ENCODE assay signal across 8 cellular contexts in genomic region chr12:131511391-131511802, GRCh38.
A peak's percentile ranks its signal among the peaks of the same experiment; 100 is the strongest.
DNase-seq lines count a peak whose midpoint lies in the region; ATAC-seq and TF ChIP-seq lines count a peak whose summit lies in the region.

No MANE protein-coding gene starts in this region.

- intact Hi-C loops in cardiac septum (cut with DNase I) = no loop called here

- peak; percentile 88 for DNase-seq in GM10248 (ENCODE audit: extremely low spot score)
- DNase-seq in HT1080 (ENCODE audit: low read depth) = peak; percentile 87
- DNase-seq in activated CD4-positive, alpha-beta T cell treated with anti-CD3 and anti-CD28 coated beads, Interleukin-2, amount 50 U/mL, for 1 hour = peak; percentile 20
- DNase-seq in germinal center (ENCODE audit: low spot score) = peak; percentile 82
- peak; percentile 10 to 20 for DNase-seq in stimulated activated CD8-positive, alpha-beta memory T cell treated with anti-CD3 and anti-CD28 coated beads, Interleukin-2, amount 100 ng/mL, for 48 hours (ENCODE audit: low read depth in 2 of 2)
- DNase-seq in HT-29 (ENCODE audit: low spot score) = no peak
- no peak for DNase-seq in cardiac septum (ENCODE audit: low spot score)

- no peak for TF ChIP-seq CTCF in GM10248 (IDR thresholded peaks at IDR 0.05; ENCODE audit: control extremely low read depth, extremely low read depth, low read depth, missing control alignments)

- POLR2A ChIA-PET in GM10248 (lab: Yijun Ruan, JAX) = no interaction called here

- CTCF ChIA-PET in GM10248 (lab: Yijun Ruan, JAX) = interaction anchor here (1.0 kb wide), 2 partner anchors 23 to 24 kb away, joined by 3 read pairs; no protein-coding TSS in a partner anchor

- peak; percentile 98 for ATAC-seq in GM21515 (IDR thresholded peaks at IDR 0.05; ENCODE audit: unreplicated experiment)

Comparison
In these comparisons a context has a peak if more than half of its experiments do, and no peak if none do; other contexts are left out.
1. DNase-seq: peak in GM10248 (single experiment), HT1080 (single experiment), activated CD4-positive, alpha-beta T cell treated with anti-CD3 and anti-CD28 coated beads, Interleukin-2, amount 50 U/mL, for 1 hour (single experiment), germinal center (single experiment) and stimulated activated CD8-positive, alpha-beta memory T cell treated with anti-CD3 and anti-CD28 coated beads, Interleukin-2, amount 100 ng/mL, for 48 hours (2 of 2); none in HT-29 (single experiment) and cardiac septum (single experiment).